Comparison of ENCODE assay signal across 8 cellular contexts in genomic region chr17:5078106-5079028, GRCh38. TPM values are rescaled to one million over a fixed set of nuclear protein-coding genes. Genes with fewer than 3 reads are reported as not detected.
DNase-seq lines count a peak whose midpoint lies in the region; ATAC-seq and TF ChIP-seq lines count a peak whose summit lies in the region.

Gene ZFP3 (plus strand): TSS chr17:5078467. CDS start chr17:5091505, 13,038 bp downstream.

- H3K27me3 Mint-ChIP-seq in activated CD4-positive, alpha-beta memory T cell treated with anti-CD3 and anti-CD28 coated beads, Interleukin-2, amount 10 ng/mL, durations not matched to agents 7 days and 5 days: no peaks in the 10 kb centered on the region
- peaks cover 6% of the 10 kb centered on the region for H3K27me3 Mint-ChIP-seq in mesothelial cell of epicardium (ENCODE audit: low read depth)

- H3K27ac Mint-ChIP-seq in activated CD4-positive, alpha-beta memory T cell treated with anti-CD3 and anti-CD28 coated beads, Interleukin-2, amount 10 ng/mL, durations not matched to agents 7 days and 5 days: peak within 1 kb of the TSS; percentile 78
- H3K27ac Mint-ChIP-seq in mesothelial cell of epicardium: no peak within 1 kb of the TSS

- peak within 1 kb of the TSS; percentile 80 for H3K4me3 Mint-ChIP-seq in activated CD4-positive, alpha-beta memory T cell treated with anti-CD3 and anti-CD28 coated beads, Interleukin-2, amount 10 ng/mL, durations not matched to agents 7 days and 5 days
- peak within 1 kb of the TSS; percentile 58 for H3K4me3 Mint-ChIP-seq in mesothelial cell of epicardium

- TF ChIP-seq CTCF in GM13976 (IDR thresholded peaks at IDR 0.05; ENCODE audit: borderline replicate concordance, control extremely low read depth, extremely low read depth, insufficient read depth, missing control alignments) (peak; percentile 30), mesothelial cell of epicardium (IDR thresholded peaks at IDR 0.05; ENCODE audit: unreplicated experiment) (no peak)

- CTCF ChIA-PET in activated CD4-positive, alpha-beta memory T cell treated with anti-CD3 and anti-CD28 coated beads, Interleukin-2, amount 10 ng/mL, durations not matched to agents 7 days and 5 days (lab: Charles Lee): interaction anchor here (0.8 to 2.0 kb wide), 5 partner anchors 25 to 289 kb away, joined by 3 to 7 read pairs (median 3); partner anchors contain the start of gene ZNF594

- POLR2A ChIA-PET in activated CD4-positive, alpha-beta memory T cell treated with anti-CD3 and anti-CD28 coated beads, Interleukin-2, amount 10 ng/mL, durations not matched to agents 7 days and 5 days (lab: Charles Lee): interaction anchor here (0.7 to 1.6 kb wide), 6 partner anchors 14 to 139 kb away, joined by 3 to 10 read pairs (median 4); partner anchors contain the start of genes RNF167, SLC25A11, ZNF232 and ZNF594

- peaks cover 36% of the 10 kb centered on the region for H3K36me3 Mint-ChIP-seq in activated CD4-positive, alpha-beta memory T cell treated with anti-CD3 and anti-CD28 coated beads, Interleukin-2, amount 10 ng/mL, durations not matched to agents 7 days and 5 days (ENCODE audit: low read depth)
- H3K36me3 Mint-ChIP-seq in mesothelial cell of epicardium: peaks cover 3% of the 10 kb centered on the region

- peaks cover 24% of the 10 kb centered on the region for H3K4me1 Mint-ChIP-seq in activated CD4-positive, alpha-beta memory T cell treated with anti-CD3 and anti-CD28 coated beads, Interleukin-2, amount 10 ng/mL, durations not matched to agents 7 days and 5 days
- peaks cover 4% of the 10 kb centered on the region for H3K4me1 Mint-ChIP-seq in mesothelial cell of epicardium

- ATAC-seq in HG02852 (IDR thresholded peaks at IDR 0.05; ENCODE audit: unreplicated experiment): peak; percentile 87

- peaks cover 25% of the 10 kb centered on the region for H3K9me3 Mint-ChIP-seq in activated CD4-positive, alpha-beta memory T cell treated with anti-CD3 and anti-CD28 coated beads, Interleukin-2, amount 10 ng/mL, durations not matched to agents 7 days and 5 days
- peaks cover 7% of the 10 kb centered on the region for H3K9me3 Mint-ChIP-seq in mesothelial cell of epicardium

- peak; percentile 87 for DNase-seq in GM13976 (ENCODE audit: low spot score)
- DNase-seq in NCI-H2227 treated with DMSO at 0.1 percent for 48 hours (lab: John Stamatoyannopoulos, UW): peak; percentile 76
- DNase-seq in activated CD4-positive, alpha-beta memory T cell treated with anti-CD3 and anti-CD28 coated beads, Interleukin-2, amount 10 ng/mL, durations not matched to agents 7 days and 5 days: peak; percentile 80
- DNase-seq in effector CD4-positive, alpha-beta T cell: peak; percentile 54
- DNase-seq in mesothelial cell of epicardium (ENCODE audit: low spot score in 2 of 2, unreplicated experiment in 2 of 2): no peak
- peak; percentile 44 for DNase-seq in stimulated activated CD8-positive, alpha-beta memory T cell treated with anti-CD3 and anti-CD28 coated beads, Interleukin-15, amount 100 ng/mL, for 1 hour (ENCODE audit: low read depth)
- no peak for DNase-seq in GDM1 (lab: John Stamatoyannopoulos, UW)

- in situ Hi-C loops in GM13976 (cut with MboI; ENCODE audit: low sequenced_read_pairs, unreplicated experiment): no loop called here

RNA-seq across cellular contexts. Expression of gene ZFP3, which starts in this region (rescaled TPM):
- 1 to 10 TPM; 2.9 to 3.4 TPM for total RNA-seq in activated CD4-positive, alpha-beta memory T cell treated with anti-CD3 and anti-CD28 coated beads, Interleukin-2, amount 10 ng/mL, durations not matched to agents 7 days and 5 days
- total RNA-seq in mesothelial cell of epicardium: 0.96 to 1.0 TPM (median 1.00 TPM) in 3 replicates

Comparison
In these comparisons a context has a peak if more than half of its experiments do, and no peak if none do; other contexts are left out.
1. DNase-seq: peak in GM13976 (single experiment), NCI-H2227 treated with DMSO at 0.1 percent for 48 hours (single experiment), activated CD4-positive, alpha-beta memory T cell treated with anti-CD3 and anti-CD28 coated beads, Interleukin-2, amount 10 ng/mL, durations not matched to agents 7 days and 5 days (single experiment), effector CD4-positive, alpha-beta T cell (single experiment) and stimulated activated CD8-positive, alpha-beta memory T cell treated with anti-CD3 and anti-CD28 coated beads, Interleukin-15, amount 100 ng/mL, for 1 hour (single experiment); none in mesothelial cell of epicardium (0 of 2) and GDM1 (single experiment).